Comparison of ENCODE assay signal across 1 cellular context in genomic region chr14:97387252-97387882, GRCh38.
TF ChIP-seq lines count a peak whose summit lies in the region.

No MANE protein-coding gene starts in this region.

TF ChIP-seq in GM12878, 131 proteins besides CTCF, POLR2A, EP300 and RAD21 (continued from another document and continues in another):
- TF ChIP-seq, protein P1, sequence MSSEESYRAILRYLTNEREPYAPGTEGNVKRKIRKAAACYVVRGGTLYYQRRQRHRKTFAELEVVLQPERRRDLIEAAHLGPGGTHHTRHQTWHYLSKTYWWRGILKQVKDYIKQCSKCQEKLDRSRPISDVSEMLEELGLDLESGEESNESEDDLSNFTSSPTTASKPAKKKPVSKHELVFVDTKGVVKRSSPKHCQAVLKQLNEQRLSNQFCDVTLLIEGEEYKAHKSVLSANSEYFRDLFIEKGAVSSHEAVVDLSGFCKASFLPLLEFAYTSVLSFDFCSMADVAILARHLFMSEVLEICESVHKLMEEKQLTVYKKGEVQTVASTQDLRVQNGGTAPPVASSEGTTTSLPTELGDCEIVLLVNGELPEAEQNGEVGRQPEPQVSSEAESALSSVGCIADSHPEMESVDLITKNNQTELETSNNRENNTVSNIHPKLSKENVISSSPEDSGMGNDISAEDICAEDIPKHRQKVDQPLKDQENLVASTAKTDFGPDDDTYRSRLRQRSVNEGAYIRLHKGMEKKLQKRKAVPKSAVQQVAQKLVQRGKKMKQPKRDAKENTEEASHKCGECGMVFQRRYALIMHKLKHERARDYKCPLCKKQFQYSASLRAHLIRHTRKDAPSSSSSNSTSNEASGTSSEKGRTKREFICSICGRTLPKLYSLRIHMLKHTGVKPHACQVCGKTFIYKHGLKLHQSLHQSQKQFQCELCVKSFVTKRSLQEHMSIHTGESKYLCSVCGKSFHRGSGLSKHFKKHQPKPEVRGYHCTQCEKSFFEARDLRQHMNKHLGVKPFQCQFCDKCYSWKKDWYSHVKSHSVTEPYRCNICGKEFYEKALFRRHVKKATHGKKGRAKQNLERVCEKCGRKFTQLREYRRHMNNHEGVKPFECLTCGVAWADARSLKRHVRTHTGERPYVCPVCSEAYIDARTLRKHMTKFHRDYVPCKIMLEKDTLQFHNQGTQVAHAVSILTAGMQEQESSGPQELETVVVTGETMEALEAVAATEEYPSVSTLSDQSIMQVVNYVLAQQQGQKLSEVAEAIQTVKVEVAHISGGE (CRISPR knock-in tag; IDR thresholded peaks at IDR 0.05) = no peak
- TF ChIP-seq ATF7 (IDR thresholded peaks at IDR 0.05; ENCODE audit: low read depth) = peak; percentile 29; the same call in 1 of the 2 replicates
- no peak for TF ChIP-seq YBX1 (IDR thresholded peaks at IDR 0.05)
- TF ChIP-seq, protein P2, sequence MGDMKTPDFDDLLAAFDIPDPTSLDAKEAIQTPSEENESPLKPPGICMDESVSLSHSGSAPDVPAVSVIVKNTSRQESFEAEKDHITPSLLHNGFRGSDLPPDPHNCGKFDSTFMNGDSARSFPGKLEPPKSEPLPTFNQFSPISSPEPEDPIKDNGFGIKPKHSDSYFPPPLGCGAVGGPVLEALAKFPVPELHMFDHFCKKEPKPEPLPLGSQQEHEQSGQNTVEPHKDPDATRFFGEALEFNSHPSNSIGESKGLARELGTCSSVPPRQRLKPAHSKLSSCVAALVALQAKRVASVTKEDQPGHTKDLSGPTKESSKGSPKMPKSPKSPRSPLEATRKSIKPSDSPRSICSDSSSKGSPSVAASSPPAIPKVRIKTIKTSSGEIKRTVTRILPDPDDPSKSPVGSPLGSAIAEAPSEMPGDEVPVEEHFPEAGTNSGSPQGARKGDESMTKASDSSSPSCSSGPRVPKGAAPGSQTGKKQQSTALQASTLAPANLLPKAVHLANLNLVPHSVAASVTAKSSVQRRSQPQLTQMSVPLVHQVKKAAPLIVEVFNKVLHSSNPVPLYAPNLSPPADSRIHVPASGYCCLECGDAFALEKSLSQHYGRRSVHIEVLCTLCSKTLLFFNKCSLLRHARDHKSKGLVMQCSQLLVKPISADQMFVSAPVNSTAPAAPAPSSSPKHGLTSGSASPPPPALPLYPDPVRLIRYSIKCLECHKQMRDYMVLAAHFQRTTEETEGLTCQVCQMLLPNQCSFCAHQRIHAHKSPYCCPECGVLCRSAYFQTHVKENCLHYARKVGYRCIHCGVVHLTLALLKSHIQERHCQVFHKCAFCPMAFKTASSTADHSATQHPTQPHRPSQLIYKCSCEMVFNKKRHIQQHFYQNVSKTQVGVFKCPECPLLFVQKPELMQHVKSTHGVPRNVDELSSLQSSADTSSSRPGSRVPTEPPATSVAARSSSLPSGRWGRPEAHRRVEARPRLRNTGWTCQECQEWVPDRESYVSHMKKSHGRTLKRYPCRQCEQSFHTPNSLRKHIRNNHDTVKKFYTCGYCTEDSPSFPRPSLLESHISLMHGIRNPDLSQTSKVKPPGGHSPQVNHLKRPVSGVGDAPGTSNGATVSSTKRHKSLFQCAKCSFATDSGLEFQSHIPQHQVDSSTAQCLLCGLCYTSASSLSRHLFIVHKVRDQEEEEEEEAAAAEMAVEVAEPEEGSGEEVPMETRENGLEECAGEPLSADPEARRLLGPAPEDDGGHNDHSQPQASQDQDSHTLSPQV (IDR thresholded peaks at IDR 0.05) = no peak
- no peak for TF ChIP-seq JUND (IDR thresholded peaks at IDR 0.05; ENCODE audit: low read depth, low read length)
- TF ChIP-seq CBFB (IDR thresholded peaks at IDR 0.05; ENCODE audit: low read depth) = peak; percentile 31; the same call in 1 of the 2 replicates
- TF ChIP-seq NFIC (IDR thresholded peaks at IDR 0.05; ENCODE audit: low read depth, low read length) = peak; percentile 84
- no peak for TF ChIP-seq ZNF274 (IDR thresholded peaks at IDR 0.05; ENCODE audit: insufficient read depth, insufficient read length)
- peak; percentile 92 for TF ChIP-seq IKZF1 (conservative IDR thresholded peaks at IDR 0.05)
- 0 out of 2 replicates have a peak, but pooled peaks have one; percentile 31 for TF ChIP-seq TCF12 (IDR thresholded peaks at IDR 0.05; ENCODE audit: low read depth, low read length)
- no peak for TF ChIP-seq USF2 (IDR thresholded peaks at IDR 0.05; ENCODE audit: borderline replicate concordance, low read depth, low read length)
- no peak for TF ChIP-seq BRCA1 (IDR thresholded peaks at IDR 0.05; ENCODE audit: low read depth, low read length)
- TF ChIP-seq TCF3 (IDR thresholded peaks at IDR 0.05; ENCODE audit: borderline replicate concordance, insufficient read depth, low read depth, low read length) = no peak
- TF ChIP-seq KLF5 (IDR thresholded peaks at IDR 0.05; ENCODE audit: partially characterized antibody) = no peak
- TF ChIP-seq ESRRA (IDR thresholded peaks at IDR 0.05; ENCODE audit: low read length) = no peak
- no peak for TF ChIP-seq ZBED1 (IDR thresholded peaks at IDR 0.05; ENCODE audit: borderline replicate concordance)
- no peak for TF ChIP-seq CREB1 (IDR thresholded peaks at IDR 0.05; ENCODE audit: low read depth)
- peak; percentile 67; the same call in 1 of the 2 replicates for TF ChIP-seq CREM (IDR thresholded peaks at IDR 0.05; ENCODE audit: low read depth)
- no peak for TF ChIP-seq RBBP5 (conservative IDR thresholded peaks at IDR 0.05)
- TF ChIP-seq NRF1 (conservative IDR thresholded peaks at IDR 0.05; ENCODE audit: low read depth, low read length) = no peak
- no peak for TF ChIP-seq CBX3 (IDR thresholded peaks at IDR 0.05; ENCODE audit: borderline replicate concordance, low read depth)
- peak; percentile 53; the same call in 1 of the 2 replicates for TF ChIP-seq IRF4 (IDR thresholded peaks at IDR 0.05; ENCODE audit: low read depth, low read length)
- 0 out of 2 replicates have a peak, but pooled peaks have one; percentile 8 for TF ChIP-seq NKRF (conservative IDR thresholded peaks at IDR 0.05)
- 0 out of 4 replicates have a peak, but pooled peaks of 1 of the 2 experiments have one; percentile 49 for TF ChIP-seq ETV6 (conservative IDR thresholded peaks at IDR 0.05 in 1 of 2, IDR thresholded peaks at IDR 0.05 in 1 of 2; ENCODE audit: borderline replicate concordance in 1 of 2, low read depth in 1 of 2)
- peak; percentile 94 for TF ChIP-seq IKZF2 (IDR thresholded peaks at IDR 0.05)
- TF ChIP-seq EED (IDR thresholded peaks at IDR 0.05; ENCODE audit: low read depth) = peak; percentile 96
- TF ChIP-seq MTA2 (IDR thresholded peaks at IDR 0.05; ENCODE audit: low read depth) = peak; percentile 63
- TF ChIP-seq, protein P3, sequence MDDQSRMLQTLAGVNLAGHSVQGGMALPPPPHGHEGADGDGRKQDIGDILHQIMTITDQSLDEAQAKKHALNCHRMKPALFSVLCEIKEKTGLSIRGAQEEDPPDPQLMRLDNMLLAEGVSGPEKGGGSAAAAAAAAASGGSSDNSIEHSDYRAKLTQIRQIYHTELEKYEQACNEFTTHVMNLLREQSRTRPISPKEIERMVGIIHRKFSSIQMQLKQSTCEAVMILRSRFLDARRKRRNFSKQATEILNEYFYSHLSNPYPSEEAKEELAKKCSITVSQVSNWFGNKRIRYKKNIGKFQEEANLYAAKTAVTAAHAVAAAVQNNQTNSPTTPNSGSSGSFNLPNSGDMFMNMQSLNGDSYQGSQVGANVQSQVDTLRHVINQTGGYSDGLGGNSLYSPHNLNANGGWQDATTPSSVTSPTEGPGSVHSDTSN (IDR thresholded peaks at IDR 0.05; ENCODE audit: insufficient replicate concordance, low read depth, low read length) = no peak
- no peak for TF ChIP-seq SUZ12 (IDR thresholded peaks at IDR 0.05; ENCODE audit: unreplicated experiment)
- TF ChIP-seq, protein P4, sequence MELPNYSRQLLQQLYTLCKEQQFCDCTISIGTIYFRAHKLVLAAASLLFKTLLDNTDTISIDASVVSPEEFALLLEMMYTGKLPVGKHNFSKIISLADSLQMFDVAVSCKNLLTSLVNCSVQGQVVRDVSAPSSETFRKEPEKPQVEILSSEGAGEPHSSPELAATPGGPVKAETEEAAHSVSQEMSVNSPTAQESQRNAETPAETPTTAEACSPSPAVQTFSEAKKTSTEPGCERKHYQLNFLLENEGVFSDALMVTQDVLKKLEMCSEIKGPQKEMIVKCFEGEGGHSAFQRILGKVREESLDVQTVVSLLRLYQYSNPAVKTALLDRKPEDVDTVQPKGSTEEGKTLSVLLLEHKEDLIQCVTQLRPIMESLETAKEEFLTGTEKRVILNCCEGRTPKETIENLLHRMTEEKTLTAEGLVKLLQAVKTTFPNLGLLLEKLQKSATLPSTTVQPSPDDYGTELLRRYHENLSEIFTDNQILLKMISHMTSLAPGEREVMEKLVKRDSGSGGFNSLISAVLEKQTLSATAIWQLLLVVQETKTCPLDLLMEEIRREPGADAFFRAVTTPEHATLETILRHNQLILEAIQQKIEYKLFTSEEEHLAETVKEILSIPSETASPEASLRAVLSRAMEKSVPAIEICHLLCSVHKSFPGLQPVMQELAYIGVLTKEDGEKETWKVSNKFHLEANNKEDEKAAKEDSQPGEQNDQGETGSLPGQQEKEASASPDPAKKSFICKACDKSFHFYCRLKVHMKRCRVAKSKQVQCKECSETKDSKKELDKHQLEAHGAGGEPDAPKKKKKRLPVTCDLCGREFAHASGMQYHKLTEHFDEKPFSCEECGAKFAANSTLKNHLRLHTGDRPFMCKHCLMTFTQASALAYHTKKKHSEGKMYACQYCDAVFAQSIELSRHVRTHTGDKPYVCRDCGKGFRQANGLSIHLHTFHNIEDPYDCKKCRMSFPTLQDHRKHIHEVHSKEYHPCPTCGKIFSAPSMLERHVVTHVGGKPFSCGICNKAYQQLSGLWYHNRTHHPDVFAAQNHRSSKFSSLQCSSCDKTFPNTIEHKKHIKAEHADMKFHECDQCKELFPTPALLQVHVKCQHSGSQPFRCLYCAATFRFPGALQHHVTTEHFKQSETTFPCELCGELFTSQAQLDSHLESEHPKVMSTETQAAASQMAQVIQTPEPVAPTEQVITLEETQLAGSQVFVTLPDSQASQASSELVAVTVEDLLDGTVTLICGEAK (IDR thresholded peaks at IDR 0.05; ENCODE audit: borderline replicate concordance) = no peak
- no peak for TF ChIP-seq MYC (IDR thresholded peaks at IDR 0.05; ENCODE audit: insufficient read depth, insufficient read length, insufficient replicate concordance, low read length, severe bottlenecking)
- no peak for TF ChIP-seq SREBF2 (IDR thresholded peaks at IDR 0.05; ENCODE audit: low read length)
- peak; percentile 60 for TF ChIP-seq RUNX3 (IDR thresholded peaks at IDR 0.05; ENCODE audit: low read length)
- no peak for TF ChIP-seq WRNIP1 (IDR thresholded peaks at IDR 0.05; ENCODE audit: borderline replicate concordance, low read depth, low read length)
- no peak for TF ChIP-seq ZNF24 (IDR thresholded peaks at IDR 0.05)
- peak; percentile 85; the same call in 1 of the 2 replicates for TF ChIP-seq FOXM1 (IDR thresholded peaks at IDR 0.05; ENCODE audit: low read depth, low read length)
- TF ChIP-seq LARP7 (IDR thresholded peaks at IDR 0.05) = no peak
- 0 out of 2 replicates have a peak, but pooled peaks have one; percentile 48 for TF ChIP-seq TCF7 (IDR thresholded peaks at IDR 0.05; ENCODE audit: borderline replicate concordance)
- TF ChIP-seq, protein P5, sequence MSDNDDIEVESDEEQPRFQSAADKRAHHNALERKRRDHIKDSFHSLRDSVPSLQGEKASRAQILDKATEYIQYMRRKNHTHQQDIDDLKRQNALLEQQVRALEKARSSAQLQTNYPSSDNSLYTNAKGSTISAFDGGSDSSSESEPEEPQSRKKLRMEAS (IDR thresholded peaks at IDR 0.05; ENCODE audit: low read depth, low read length) = no peak
- TF ChIP-seq, protein P6, sequence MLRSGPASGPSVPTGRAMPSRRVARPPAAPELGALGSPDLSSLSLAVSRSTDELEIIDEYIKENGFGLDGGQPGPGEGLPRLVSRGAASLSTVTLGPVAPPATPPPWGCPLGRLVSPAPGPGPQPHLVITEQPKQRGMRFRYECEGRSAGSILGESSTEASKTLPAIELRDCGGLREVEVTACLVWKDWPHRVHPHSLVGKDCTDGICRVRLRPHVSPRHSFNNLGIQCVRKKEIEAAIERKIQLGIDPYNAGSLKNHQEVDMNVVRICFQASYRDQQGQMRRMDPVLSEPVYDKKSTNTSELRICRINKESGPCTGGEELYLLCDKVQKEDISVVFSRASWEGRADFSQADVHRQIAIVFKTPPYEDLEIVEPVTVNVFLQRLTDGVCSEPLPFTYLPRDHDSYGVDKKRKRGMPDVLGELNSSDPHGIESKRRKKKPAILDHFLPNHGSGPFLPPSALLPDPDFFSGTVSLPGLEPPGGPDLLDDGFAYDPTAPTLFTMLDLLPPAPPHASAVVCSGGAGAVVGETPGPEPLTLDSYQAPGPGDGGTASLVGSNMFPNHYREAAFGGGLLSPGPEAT (IDR thresholded peaks at IDR 0.05; ENCODE audit: low read depth) = peak; percentile 51
- peak; percentile 64 for TF ChIP-seq MEF2B (IDR thresholded peaks at IDR 0.05; ENCODE audit: partially characterized antibody, poor library complexity, severe bottlenecking)
- TF ChIP-seq BCL3 (IDR thresholded peaks at IDR 0.05; ENCODE audit: borderline replicate concordance, insufficient read depth, low read depth, low read length, poor library complexity, severe bottlenecking) = no peak
- TF ChIP-seq KAT2A (conservative IDR thresholded peaks at IDR 0.05; ENCODE audit: control insufficient read depth, low read depth, low read length) = no peak
- TF ChIP-seq GATAD2B (conservative IDR thresholded peaks at IDR 0.05; ENCODE audit: low read depth) = peak; percentile 41; the same call in 1 of the 2 replicates
- TF ChIP-seq SIX5 (IDR thresholded peaks at IDR 0.05; ENCODE audit: low read depth, low read length, severe bottlenecking) = no peak
